1 cellular context compared by ENCODE assay signal in genomic region chr2:241355983-241356870, GRCh38.
A peak's percentile ranks its signal among the peaks of the same experiment; 100 is the strongest.
TF ChIP-seq lines count a peak whose summit lies in the region.

TSS of gene FARP2 (plus strand) at chr2:241356285. CDS start at chr2:241373108, 16,823 bp downstream.

TF ChIP-seq in WTC11, 78 proteins besides CTCF, POLR2A, EP300 and RAD21 (continued from another document):
- TF ChIP-seq ERG (CRISPR knock-in tag; IDR thresholded peaks at IDR 0.05) (no peak), JAZF1 (CRISPR knock-in tag; IDR thresholded peaks at IDR 0.05) (no peak), ETV6 (CRISPR knock-in tag; IDR thresholded peaks at IDR 0.05) (peak; percentile 90), SOX15 (CRISPR knock-in tag; IDR thresholded peaks at IDR 0.05) (no peak), PRRX2 (CRISPR knock-in tag; IDR thresholded peaks at IDR 0.05) (no peak), PRDM15 (CRISPR knock-in tag; IDR thresholded peaks at IDR 0.05) (no peak), RORB (CRISPR knock-in tag; IDR thresholded peaks at IDR 0.05) (no peak), AR (CRISPR knock-in tag; IDR thresholded peaks at IDR 0.05) (no peak), E2F4 (CRISPR knock-in tag; IDR thresholded peaks at IDR 0.05; ENCODE audit: borderline replicate concordance, low read depth) (no peak), SMAD4 (CRISPR knock-in tag; IDR thresholded peaks at IDR 0.05) (no peak), ZNF138 (CRISPR knock-in tag; conservative IDR thresholded peaks at IDR 0.05) (no peak), MYBL2 (CRISPR knock-in tag; IDR thresholded peaks at IDR 0.05) (no peak), OVOL2 (CRISPR knock-in tag; IDR thresholded peaks at IDR 0.05; ENCODE audit: borderline replicate concordance) (no peak), ZNF219 (CRISPR knock-in tag; IDR thresholded peaks at IDR 0.05; ENCODE audit: borderline replicate concordance) (no peak), MLX (CRISPR knock-in tag; IDR thresholded peaks at IDR 0.05) (no peak), E2F5 (CRISPR knock-in tag; IDR thresholded peaks at IDR 0.05) (peak; percentile 20; the same call in 1 of the 2 replicates), STAT6 (CRISPR knock-in tag; conservative IDR thresholded peaks at IDR 0.05; ENCODE audit: low read depth) (no peak), NFYB (CRISPR knock-in tag; conservative IDR thresholded peaks at IDR 0.05; ENCODE audit: low read depth) (peak; percentile 51)
